In genomic region chr16:58656872-58657271, GRCh38 we compare ENCODE assay signal across 21 cellular contexts.
"Had no signal": no experiment of that assay in that cellular context is flagged by ENCODE, and none has a peak within 500 bp of the region (broad histone marks: within the 10 kb centered on the region; RNA-seq: fewer than 3 reads in every experiment).

No MANE protein-coding gene starts in this region.

- FAIRE-seq: HepG2 had no signal

- DNase-seq: IMR-90, Karpas-422, KG1, MM.1S, NCI-H1092 treated with DMSO at 0.1 percent for 48 hours, NCI-H1436, NCI-H187, NCI-H2029, NCI-H2081 treated with DMSO at 0.1 percent for 48 hours, NCI-H2171, NCI-H226, NCI-H446, NCI-H510A, NCI-H524 treated with DMSO at 0.1 percent for 48 hours, NCI-H69, NCI-H774, SHP77, SK-N-SH, SW 1271 had no signal

- H3K9ac ChIP-seq: SK-N-SH had no signal

- H3K9me3 ChIP-seq: SK-N-SH had no signal

- ATAC-seq: HepG2 had no signal

- H3K27ac ChIP-seq: RWPE1 had no signal
